In the genomic region with DNA sequence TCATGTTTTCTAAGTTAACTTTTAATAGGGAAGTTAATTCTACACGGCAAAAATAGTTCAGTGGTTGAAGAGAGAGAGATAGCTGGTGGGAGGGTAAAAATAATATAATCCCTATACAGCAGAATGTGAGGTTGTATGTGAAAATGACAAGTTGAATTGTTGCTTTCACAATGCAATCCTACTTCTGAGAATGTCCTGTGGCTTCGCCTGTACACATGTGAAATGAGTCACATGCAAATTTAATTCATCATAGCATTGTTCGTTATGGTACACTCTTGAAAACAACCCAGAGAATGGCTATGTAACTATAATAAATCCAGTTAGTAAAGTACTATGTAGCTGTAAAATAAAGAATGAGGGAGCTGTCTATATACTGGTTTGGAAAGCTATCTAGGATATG, we compare ENCODE assay signal across 9 cellular contexts.
DNase-seq lines count a peak whose midpoint lies in the region; ATAC-seq and TF ChIP-seq lines count a peak whose summit lies in the region.
"Had no signal": no experiment of that assay in that cellular context is flagged by ENCODE, and none has a peak within 500 bp of the region (broad histone marks: within the 10 kb centered on the region; RNA-seq: fewer than 3 reads in every experiment).

No MANE protein-coding gene starts in this region.

- DNase-seq in AG10803 (ENCODE audit: low read depth) (peak; percentile 41), astrocyte of the cerebellum (ENCODE audit: low read depth) (peak; percentile 44), T1000 (lab: John Stamatoyannopoulos, UW) (no peak), KBM-7 (no peak), NCI-H2081 (lab: John Stamatoyannopoulos, UW) (no peak), NCI-H187 treated with DMSO at 0.1 percent for 48 hours (lab: John Stamatoyannopoulos, UW) (no peak)
- DNase-seq: DMS79 had no signal

- ATAC-seq in GM19351 (IDR thresholded peaks at IDR 0.05; ENCODE audit: unreplicated experiment): peak; percentile 99
- ATAC-seq in HG03135 (IDR thresholded peaks at IDR 0.05; ENCODE audit: unreplicated experiment): peak; percentile 99

- TF ChIP-seq CTCF in AG10803 (conservative IDR thresholded peaks at IDR 0.05; ENCODE audit: low read length) (no peak), astrocyte of the cerebellum (IDR thresholded peaks at IDR 0.05; ENCODE audit: low read depth, low read length, missing control alignments) (no peak)

- in situ Hi-C loops in astrocyte of the cerebellum (cut with HindIII; ENCODE audit: low sequenced_read_pairs) (no loop called here), KBM-7 (cut with MboI; ENCODE audit: low pct_unique_long_range_greater_than_20kb, low sequenced_read_pairs) (no loop called here)

- no peak overlapping the region for H3K4me3 ChIP-seq in AG10803 (ENCODE audit: low read length)
- no peak overlapping the region for H3K4me3 ChIP-seq in astrocyte of the cerebellum (ENCODE audit: low read depth, low read length)

Comparison
In these comparisons a context has a peak if more than half of its experiments do, and no peak if none do; other contexts are left out.
1. DNase-seq: peak in AG10803 (single experiment) and astrocyte of the cerebellum (single experiment); none in T1000 (single experiment), KBM-7 (single experiment), NCI-H2081 (0 of 2) and NCI-H187 treated with DMSO at 0.1 percent for 48 hours (single experiment).